13 cellular contexts compared by ENCODE assay signal in genomic region chr10:71161429-71161828, GRCh38. TPM values are rescaled to one million over a fixed set of nuclear protein-coding genes. Genes with fewer than 3 reads are reported as not detected.
A peak's percentile ranks its signal among the peaks of the same experiment; 100 is the strongest.
DNase-seq lines count a peak whose midpoint lies in the region; ATAC-seq, FAIRE-seq and TF ChIP-seq lines count a peak whose summit lies in the region.
"Had no signal": no experiment of that assay in that cellular context is flagged by ENCODE, and none has a peak within 500 bp of the region (broad histone marks: within the 10 kb centered on the region; RNA-seq: fewer than 3 reads in every experiment).

No MANE protein-coding gene starts in this region.

- peak; percentile 23 for FAIRE-seq in H54 (lab: Jason Lieb, UNC)

- H3K4me3 Mint-ChIP-seq in glutamatergic neuron (ENCODE audit: unreplicated experiment): no peak overlapping the region

- no peaks in the 10 kb centered on the region for H3K4me1 Mint-ChIP-seq in glutamatergic neuron (ENCODE audit: low read depth, unreplicated experiment)

- H3K4me1 ChIP-seq in RWPE2 (ENCODE audit: insufficient read depth, poor library complexity, severe bottlenecking) (no peaks in the 10 kb centered on the region), GM23248 (ENCODE audit: insufficient read depth) (no peaks in the 10 kb centered on the region)
- H3K4me1 ChIP-seq: lower lobe of right lung had no signal

- H3K36me3 ChIP-seq in RWPE2 (ENCODE audit: low read depth): no peaks in the 10 kb centered on the region
- H3K36me3 ChIP-seq in GM23248 (ENCODE audit: low read depth): no peaks in the 10 kb centered on the region
- H3K36me3 ChIP-seq: lower lobe of right lung had no signal

- H3K4me3 ChIP-seq in RWPE2 (ENCODE audit: severe bottlenecking): no peak overlapping the region
- no peak overlapping the region for H3K4me3 ChIP-seq in GM23248
- H3K4me3 ChIP-seq: hepatocyte, lower lobe of right lung had no signal

- no peaks in the 10 kb centered on the region for H4K20me1 ChIP-seq in GM23248 (ENCODE audit: insufficient read depth)

- no peak for TF ChIP-seq CTCF in RWPE2 (IDR thresholded peaks at IDR 0.05; ENCODE audit: poor library complexity, severe bottlenecking)
- no peak for TF ChIP-seq CTCF in glutamatergic neuron (IDR thresholded peaks at IDR 0.05; ENCODE audit: partially characterized antibody, unreplicated experiment)

- no peaks in the 10 kb centered on the region for H3K36me3 Mint-ChIP-seq in glutamatergic neuron (ENCODE audit: unreplicated experiment)

- H3K79me2 ChIP-seq in GM23248 (ENCODE audit: insufficient read depth): no peaks in the 10 kb centered on the region
- H3K79me2 ChIP-seq: hepatocyte had no signal

- no peak overlapping the region for H3K27ac Mint-ChIP-seq in glutamatergic neuron (ENCODE audit: unreplicated experiment)

- 52 to 54% methylated on average over 4 of the region's 4 CpGs for WGBS in GM23248 (ENCODE audit: low coverage in 1 of 2, low lambda C conversion rate in 2 of 2, missing lambda C conversion rate in 2 of 2), 2 experiments

- in situ Hi-C loops in GM23248 (cut with MboI): no loop called here

- ATAC-seq in RWPE2 (ENCODE audit: low read depth): peak; percentile 68; the same call in 2 of the 3 replicates
- ATAC-seq in GM18505 (IDR thresholded peaks at IDR 0.05; ENCODE audit: unreplicated experiment): no peak
- ATAC-seq: lower lobe of right lung had no signal

- no peaks in the 10 kb centered on the region for H3K9me3 ChIP-seq in RWPE2 (ENCODE audit: severe bottlenecking)
- no peaks in the 10 kb centered on the region for H3K9me3 ChIP-seq in GM23248 (ENCODE audit: low read depth)
- H3K9me3 ChIP-seq: lower lobe of right lung had no signal

- peaks cover 3% of the 10 kb centered on the region for H3K27me3 Mint-ChIP-seq in glutamatergic neuron (ENCODE audit: unreplicated experiment)

- no peak overlapping the region for H3K9ac ChIP-seq in GM23248

- H3K27ac ChIP-seq in RWPE2 (ENCODE audit: poor library complexity, severe bottlenecking): no peak overlapping the region
- H3K27ac ChIP-seq in GM23248: no peak overlapping the region
- H3K27ac ChIP-seq: hepatocyte, lower lobe of right lung had no signal

- H3K4me2 ChIP-seq in GM23248 (ENCODE audit: unreplicated experiment): no peak overlapping the region
- H3K4me2 ChIP-seq: hepatocyte had no signal

- TF ChIP-seq POLR2A in H54 (IDR thresholded peaks at IDR 0.05; ENCODE audit: low read depth, low read length): no peak
- TF ChIP-seq POLR2A in GM18505 (IDR thresholded peaks at IDR 0.05; ENCODE audit: borderline replicate concordance, extremely low read depth, insufficient read depth, insufficient read length): no peak

- peak; percentile 56 for DNase-seq in A172 (ENCODE audit: low spot score)
- DNase-seq in H54 (ENCODE audit: insufficient read length, low spot score): peak; percentile 30
- DNase-seq in RWPE2 (ENCODE audit: low spot score): no peak
- DNase-seq in glomerular visceral epithelial cell (ENCODE audit: extremely low spot score): peak; percentile 4
- no peak for DNase-seq in stimulated activated CD4-positive, alpha-beta T cell treated with anti-CD3 and anti-CD28 coated beads, Interleukin-15, amount 100 ng/mL, for 24 hours
- no peak for DNase-seq in glutamatergic neuron
- no peak for DNase-seq in GM23248
- DNase-seq: amygdala, lower lobe of right lung, NCI-H187 treated with DMSO at 0.1 percent for 48 hours, T1000 had no signal

- H3K9me2 ChIP-seq in GM23248 (ENCODE audit: insufficient read depth): no peaks in the 10 kb centered on the region

- H3F3A ChIP-seq in GM23248 (ENCODE audit: insufficient read depth): no peaks in the 10 kb centered on the region

- H2AFZ ChIP-seq in GM23248: no peak overlapping the region
- H2AFZ ChIP-seq: hepatocyte had no signal

- no peaks in the 10 kb centered on the region for H3K9me3 Mint-ChIP-seq in glutamatergic neuron (ENCODE audit: unreplicated experiment)

- H3K27me3 ChIP-seq in RWPE2 (ENCODE audit: insufficient read depth, poor library complexity, severe bottlenecking) (no peaks in the 10 kb centered on the region), GM23248 (replicated peaks; ENCODE audit: insufficient read depth) (peaks cover 17% of the 10 kb centered on the region; the same call in 1 of the 2 replicates)
- H3K27me3 ChIP-seq: hepatocyte had no signal

RNA-seq across cellular contexts. Expression of gene UNC5B, which starts 50.9 kb away (rescaled TPM):
- total RNA-seq in A172 (2014; rRNA removed; shearing (Covaris generic)): 2.3 and 4.6 TPM in 2 replicates
- 22.6 TPM for total RNA-seq in glutamatergic neuron (ENCODE audit: unreplicated experiment)
- 6.4 and 6.5 TPM in 2 replicates for total RNA-seq in GM23248 (2014; rRNA removed; shearing (Covaris generic))
- 2.7 and 3.0 TPM in 2 replicates for polyA plus RNA-seq in GM23248 (2016; fragmentation: Nextera tagmentation; extraction: Ambion mirVana)

Comparison
In these comparisons a context has a peak if more than half of its experiments do, and no peak if none do; other contexts are left out.
1. DNase-seq: peak in A172 (single experiment), H54 (single experiment) and glomerular visceral epithelial cell (single experiment); none in RWPE2 (single experiment), stimulated activated CD4-positive, alpha-beta T cell treated with anti-CD3 and anti-CD28 coated beads, Interleukin-15, amount 100 ng/mL, for 24 hours (single experiment), glutamatergic neuron (single experiment) and GM23248 (single experiment).